ENCODE assay signal across 1 cellular context in the genomic region with DNA sequence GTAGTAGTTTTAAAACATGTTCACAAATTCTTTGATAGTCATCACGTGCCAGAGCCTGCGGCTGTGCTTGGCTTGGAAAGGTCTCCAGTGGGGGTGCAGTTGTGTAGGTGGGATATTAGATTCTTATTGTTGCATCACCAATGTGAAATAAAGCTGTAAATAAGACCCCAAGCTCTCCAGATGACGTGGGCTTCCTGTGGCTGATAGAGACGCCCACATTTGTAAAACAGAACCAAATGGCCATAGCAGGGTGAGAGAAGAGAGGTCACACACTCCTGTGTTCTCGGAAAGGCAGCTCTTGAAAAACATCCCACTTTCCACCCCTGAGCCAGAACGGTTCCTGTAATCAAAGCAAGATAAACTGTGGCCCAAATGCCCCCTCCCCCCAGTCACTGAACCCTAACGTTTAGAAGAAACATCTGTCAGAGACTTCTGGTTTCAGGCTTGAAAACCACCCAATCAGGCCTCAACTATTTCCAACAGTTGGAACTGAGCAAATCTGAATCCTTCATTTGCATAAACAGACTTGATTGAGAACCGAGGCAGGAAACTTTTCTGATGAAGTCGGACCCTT.
TF ChIP-seq lines count a peak whose summit lies in the region.

No MANE protein-coding gene starts in this region.

TF ChIP-seq in HepG2, 621 proteins besides CTCF, POLR2A, EP300 and RAD21 (continued from another document):
- TF ChIP-seq, protein P1, sequence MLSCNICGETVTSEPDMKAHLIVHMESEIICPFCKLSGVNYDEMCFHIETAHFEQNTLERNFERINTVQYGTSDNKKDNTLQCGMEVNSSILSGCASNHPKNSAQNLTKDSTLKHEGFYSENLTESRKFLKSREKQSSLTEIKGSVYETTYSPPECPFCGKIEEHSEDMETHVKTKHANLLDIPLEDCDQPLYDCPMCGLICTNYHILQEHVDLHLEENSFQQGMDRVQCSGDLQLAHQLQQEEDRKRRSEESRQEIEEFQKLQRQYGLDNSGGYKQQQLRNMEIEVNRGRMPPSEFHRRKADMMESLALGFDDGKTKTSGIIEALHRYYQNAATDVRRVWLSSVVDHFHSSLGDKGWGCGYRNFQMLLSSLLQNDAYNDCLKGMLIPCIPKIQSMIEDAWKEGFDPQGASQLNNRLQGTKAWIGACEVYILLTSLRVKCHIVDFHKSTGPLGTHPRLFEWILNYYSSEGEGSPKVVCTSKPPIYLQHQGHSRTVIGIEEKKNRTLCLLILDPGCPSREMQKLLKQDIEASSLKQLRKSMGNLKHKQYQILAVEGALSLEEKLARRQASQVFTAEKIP (CRISPR knock-in tag; IDR thresholded peaks at IDR 0.05; ENCODE audit: borderline replicate concordance) = no peak
- TF ChIP-seq ZFY (CRISPR knock-in tag; IDR thresholded peaks at IDR 0.05) (no peak), ZNF510 (CRISPR knock-in tag; IDR thresholded peaks at IDR 0.05; ENCODE audit: low read depth) (no peak), SETDB1 (CRISPR knock-in tag; IDR thresholded peaks at IDR 0.05; ENCODE audit: borderline replicate concordance) (no peak)
- TF ChIP-seq, protein P2, sequence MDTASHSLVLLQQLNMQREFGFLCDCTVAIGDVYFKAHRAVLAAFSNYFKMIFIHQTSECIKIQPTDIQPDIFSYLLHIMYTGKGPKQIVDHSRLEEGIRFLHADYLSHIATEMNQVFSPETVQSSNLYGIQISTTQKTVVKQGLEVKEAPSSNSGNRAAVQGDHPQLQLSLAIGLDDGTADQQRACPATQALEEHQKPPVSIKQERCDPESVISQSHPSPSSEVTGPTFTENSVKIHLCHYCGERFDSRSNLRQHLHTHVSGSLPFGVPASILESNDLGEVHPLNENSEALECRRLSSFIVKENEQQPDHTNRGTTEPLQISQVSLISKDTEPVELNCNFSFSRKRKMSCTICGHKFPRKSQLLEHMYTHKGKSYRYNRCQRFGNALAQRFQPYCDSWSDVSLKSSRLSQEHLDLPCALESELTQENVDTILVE (CRISPR knock-in tag; IDR thresholded peaks at IDR 0.05) = no peak
